ENCODE assay signal across 8 cellular contexts in the genomic region with DNA sequence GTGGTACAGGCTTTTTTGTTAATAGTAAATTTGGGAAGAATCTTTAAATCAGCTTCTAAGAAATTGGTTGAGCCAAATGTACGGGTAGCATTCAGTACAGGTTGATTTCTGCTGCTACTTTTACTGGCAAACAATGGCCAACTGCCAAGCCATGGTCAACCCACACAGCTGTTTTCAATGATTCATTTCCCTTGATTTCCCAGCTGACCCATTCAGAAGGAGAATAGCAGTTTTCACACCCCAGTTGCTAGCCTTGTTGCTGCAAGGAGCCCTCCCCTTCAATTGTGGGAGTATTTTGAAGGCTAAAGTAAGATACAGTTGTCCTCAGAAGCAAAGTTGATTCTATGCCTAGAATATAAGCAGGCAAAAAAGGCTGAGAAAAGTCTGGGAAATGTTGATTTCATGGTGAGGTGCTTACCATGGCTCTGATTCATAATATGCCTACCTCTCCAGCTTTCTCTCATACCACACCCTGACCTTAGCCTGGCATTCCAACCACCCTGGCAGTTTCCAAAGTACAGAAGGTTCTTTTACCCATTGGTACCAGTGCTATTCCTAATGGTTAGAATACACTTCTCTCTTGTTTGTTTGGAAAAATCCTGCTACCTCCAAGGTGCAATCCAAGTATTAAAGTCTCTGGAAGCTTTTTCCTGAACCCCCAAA.
DNase-seq lines count a peak whose midpoint lies in the region; ATAC-seq and TF ChIP-seq lines count a peak whose summit lies in the region.

No MANE protein-coding gene starts in this region.

- no peak for TF ChIP-seq POLR2A in gastrocnemius medialis (IDR thresholded peaks at IDR 0.05)

- ATAC-seq in activated naive CD8-positive, alpha-beta T cell treated with anti-CD3 and anti-CD28 coated beads, Interleukin-2, amount 50 U/mL, for 24 hours, result peak; percentile 43
- peak; percentile 67 for ATAC-seq in SK-N-SH treated with all-trans-retinoic acid at 6 μM for 48 hours
- ATAC-seq in Right ventricle myocardium inferior, result peak; percentile 95
- peak; percentile 88 to 95 for ATAC-seq in gastrocnemius medialis
- ATAC-seq in HG03097 (IDR thresholded peaks at IDR 0.05; ENCODE audit: low FRiP score, unreplicated experiment), result no peak
- no peak for ATAC-seq in HG03108 (IDR thresholded peaks at IDR 0.05; ENCODE audit: unreplicated experiment)

- H3K4me1 ChIP-seq in gastrocnemius medialis, result peaks cover 12 to 38% of the 10 kb centered on the region in 2 donors
- peaks cover 10% of the 10 kb centered on the region for H3K4me1 ChIP-seq in CD4-positive, alpha-beta memory T cell (ENCODE audit: insufficient read depth, low read length)

- H3K27me3 ChIP-seq in gastrocnemius medialis, result no peaks in the 10 kb centered on the region
- no peaks in the 10 kb centered on the region for H3K27me3 ChIP-seq in CD4-positive, alpha-beta memory T cell (ENCODE audit: insufficient read depth, low read length)

- peak overlapping the region; percentile 39 to 73 (median 51) for H3K27ac ChIP-seq in gastrocnemius medialis
- H3K27ac ChIP-seq in CD4-positive, alpha-beta memory T cell (ENCODE audit: low read depth, low read length), result no peak overlapping the region

- peaks cover 27% of the 10 kb centered on the region for H3K4me1 Mint-ChIP-seq in activated naive CD8-positive, alpha-beta T cell treated with anti-CD3 and anti-CD28 coated beads, Interleukin-2, amount 50 U/mL, for 24 hours
- H3K4me1 Mint-ChIP-seq in activated naive CD8-positive, alpha-beta T cell treated with anti-CD3 and anti-CD28 coated beads for 36 hours, result peaks cover 16% of the 10 kb centered on the region
- peaks cover 8 to 13% (median 11%) of the 10 kb centered on the region in 4 donors for H3K4me1 Mint-ChIP-seq in CD4-positive, alpha-beta memory T cell

- no peak overlapping the region for H3K4me3 Mint-ChIP-seq in activated naive CD8-positive, alpha-beta T cell treated with anti-CD3 and anti-CD28 coated beads, Interleukin-2, amount 50 U/mL, for 24 hours
- no peak overlapping the region for H3K4me3 Mint-ChIP-seq in activated naive CD8-positive, alpha-beta T cell treated with anti-CD3 and anti-CD28 coated beads for 36 hours
- no peak overlapping the region for H3K4me3 Mint-ChIP-seq in CD4-positive, alpha-beta memory T cell

- CTCF ChIA-PET in CD4-positive, alpha-beta memory T cell (lab: Charles Lee; ENCODE audit: partially characterized antibody), result no interaction called here

- no peak overlapping the region for H3K4me3 ChIP-seq in gastrocnemius medialis
- H3K4me3 ChIP-seq in CD4-positive, alpha-beta memory T cell (ENCODE audit: low read length in 2 of 2), result no peak overlapping the region

- H3K9me3 Mint-ChIP-seq in activated naive CD8-positive, alpha-beta T cell treated with anti-CD3 and anti-CD28 coated beads, Interleukin-2, amount 50 U/mL, for 24 hours, result no peaks in the 10 kb centered on the region
- no peaks in the 10 kb centered on the region for H3K9me3 Mint-ChIP-seq in activated naive CD8-positive, alpha-beta T cell treated with anti-CD3 and anti-CD28 coated beads for 36 hours
- peaks cover 0 to 3% (median 0%) of the 10 kb centered on the region in 8 donors for H3K9me3 Mint-ChIP-seq in CD4-positive, alpha-beta memory T cell

- H3K27ac Mint-ChIP-seq in activated naive CD8-positive, alpha-beta T cell treated with anti-CD3 and anti-CD28 coated beads, Interleukin-2, amount 50 U/mL, for 24 hours, result no peak overlapping the region
- H3K27ac Mint-ChIP-seq in activated naive CD8-positive, alpha-beta T cell treated with anti-CD3 and anti-CD28 coated beads for 36 hours, result no peak overlapping the region
- no peak overlapping the region for H3K27ac Mint-ChIP-seq in CD4-positive, alpha-beta memory T cell

- in situ Hi-C loops in gastrocnemius medialis (cut with MboI; ENCODE audit: low sequenced_read_pairs in 4 of 4), result no loop called here

- no peak for DNase-seq in activated naive CD8-positive, alpha-beta T cell treated with anti-CD3 and anti-CD28 coated beads, Interleukin-2, amount 50 U/mL, for 24 hours
- no peak for DNase-seq in activated naive CD8-positive, alpha-beta T cell treated with anti-CD3 and anti-CD28 coated beads for 36 hours
- DNase-seq in Right ventricle myocardium inferior (ENCODE audit: missing footprints) (peak; percentile 70), gastrocnemius medialis (peak; percentile 65)
- DNase-seq in CD4-positive, alpha-beta memory T cell, result no peak

- no peaks in the 10 kb centered on the region for H3K9me3 ChIP-seq in gastrocnemius medialis
- H3K9me3 ChIP-seq in CD4-positive, alpha-beta memory T cell (ENCODE audit: control insufficient read depth in 1 of 2, low read length in 2 of 2), result no peaks in the 10 kb centered on the region

- POLR2A ChIA-PET in CD4-positive, alpha-beta memory T cell (lab: Charles Lee; ENCODE audit: partially characterized antibody), result no interaction called here

- H3K36me3 Mint-ChIP-seq in activated naive CD8-positive, alpha-beta T cell treated with anti-CD3 and anti-CD28 coated beads, Interleukin-2, amount 50 U/mL, for 24 hours (ENCODE audit: low read depth), result no peaks in the 10 kb centered on the region
- H3K36me3 Mint-ChIP-seq in activated naive CD8-positive, alpha-beta T cell treated with anti-CD3 and anti-CD28 coated beads for 36 hours, result no peaks in the 10 kb centered on the region
- H3K36me3 Mint-ChIP-seq in CD4-positive, alpha-beta memory T cell, result no peaks in the 10 kb centered on the region

- H3K27me3 Mint-ChIP-seq in activated naive CD8-positive, alpha-beta T cell treated with anti-CD3 and anti-CD28 coated beads, Interleukin-2, amount 50 U/mL, for 24 hours, result no peaks in the 10 kb centered on the region
- H3K27me3 Mint-ChIP-seq in activated naive CD8-positive, alpha-beta T cell treated with anti-CD3 and anti-CD28 coated beads for 36 hours, result no peaks in the 10 kb centered on the region
- no peaks in the 10 kb centered on the region for H3K27me3 Mint-ChIP-seq in CD4-positive, alpha-beta memory T cell

- intact Hi-C loops in Right ventricle myocardium inferior (cut with DNase I) (loop anchor here (2.0 to 5.0 kb wide), 3 partner anchors 54 to 401 kb away; no protein-coding TSS in a partner anchor), gastrocnemius medialis (cut with DNase I; ENCODE audit: low total_unique reads) (loop anchor here (5.0 to 10.0 kb wide), 2 partner anchors 54 to 409 kb away; no protein-coding TSS in a partner anchor)
- intact Hi-C loops in CD4-positive, alpha-beta memory T cell (cut with micrococcal nuclease), result no loop called here

- no peak for TF ChIP-seq CTCF in gastrocnemius medialis (IDR thresholded peaks at IDR 0.05 in 4 of 5, conservative IDR thresholded peaks at IDR 0.05 in 1 of 5)

- no peaks in the 10 kb centered on the region for H3K36me3 ChIP-seq in gastrocnemius medialis
- no peaks in the 10 kb centered on the region for H3K36me3 ChIP-seq in CD4-positive, alpha-beta memory T cell (ENCODE audit: insufficient read depth, low read length)

TF ChIP-seq in SK-N-SH treated with all-trans-retinoic acid at 6 μM for 48 hours, 23 proteins besides CTCF, POLR2A, EP300 and RAD21:
- TF ChIP-seq TCF4 (CRISPR knock-in tag; IDR thresholded peaks at IDR 0.05; ENCODE audit: borderline replicate concordance), result peak; percentile 43; the same call in 1 of the 2 replicates
- no peak for TF ChIP-seq ISL1 (CRISPR knock-in tag; IDR thresholded peaks at IDR 0.05)

Comparison
In these comparisons a context has a peak if more than half of its experiments do, and no peak if none do; other contexts are left out.
1. ATAC-seq: peak in activated naive CD8-positive, alpha-beta T cell treated with anti-CD3 and anti-CD28 coated beads, Interleukin-2, amount 50 U/mL, for 24 hours (single experiment), SK-N-SH treated with all-trans-retinoic acid at 6 μM for 48 hours (single experiment), Right ventricle myocardium inferior (single experiment) and gastrocnemius medialis (2 of 2); none in HG03097 (single experiment) and HG03108 (single experiment).
2. DNase-seq: peak in Right ventricle myocardium inferior (single experiment) and gastrocnemius medialis (2 of 2); none in activated naive CD8-positive, alpha-beta T cell treated with anti-CD3 and anti-CD28 coated beads, Interleukin-2, amount 50 U/mL, for 24 hours (single experiment), activated naive CD8-positive, alpha-beta T cell treated with anti-CD3 and anti-CD28 coated beads for 36 hours (single experiment) and CD4-positive, alpha-beta memory T cell (0 of 5).